ENCODE assay signal across 1 cellular context in the genomic region with DNA sequence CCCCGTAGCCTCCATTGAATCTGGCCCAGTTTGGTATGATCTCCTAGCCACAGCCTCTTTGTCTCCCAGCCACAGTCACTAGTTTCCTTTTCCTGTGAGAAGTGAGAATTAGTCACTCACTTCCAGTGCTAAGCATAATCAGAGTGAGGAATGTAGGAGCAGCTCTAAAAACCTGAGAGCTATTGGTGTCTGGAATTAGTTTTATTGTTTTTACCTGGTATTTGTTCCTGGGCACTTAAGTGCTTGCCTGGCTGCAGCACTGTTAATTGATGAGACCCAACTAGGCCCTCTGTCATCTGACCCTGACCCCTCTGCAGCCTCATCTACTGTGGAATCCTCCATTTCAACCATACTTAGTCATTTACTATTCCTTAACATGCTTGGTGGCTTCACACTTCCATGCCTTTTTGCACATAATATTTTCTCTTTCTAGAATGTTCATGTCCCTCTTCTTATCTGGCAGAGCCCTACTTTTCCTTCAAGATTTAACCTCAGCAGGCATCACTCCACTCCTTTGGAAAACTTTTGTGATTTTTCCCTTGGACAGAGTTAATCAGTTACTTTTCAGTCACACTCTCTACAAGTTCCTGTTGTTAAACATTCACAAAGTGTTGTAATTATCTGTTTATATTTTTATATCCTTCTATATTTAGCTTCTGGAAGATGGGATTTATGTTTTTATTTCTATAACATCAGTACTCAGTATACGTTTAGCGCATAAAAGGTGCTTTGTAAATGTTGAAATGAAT.
TF ChIP-seq lines count a peak whose summit lies in the region.

No MANE protein-coding gene starts in this region.

TF ChIP-seq in HCT116, 20 proteins besides CTCF, POLR2A, EP300 and RAD21 (continued from another document):
- TF ChIP-seq, protein P1, sequence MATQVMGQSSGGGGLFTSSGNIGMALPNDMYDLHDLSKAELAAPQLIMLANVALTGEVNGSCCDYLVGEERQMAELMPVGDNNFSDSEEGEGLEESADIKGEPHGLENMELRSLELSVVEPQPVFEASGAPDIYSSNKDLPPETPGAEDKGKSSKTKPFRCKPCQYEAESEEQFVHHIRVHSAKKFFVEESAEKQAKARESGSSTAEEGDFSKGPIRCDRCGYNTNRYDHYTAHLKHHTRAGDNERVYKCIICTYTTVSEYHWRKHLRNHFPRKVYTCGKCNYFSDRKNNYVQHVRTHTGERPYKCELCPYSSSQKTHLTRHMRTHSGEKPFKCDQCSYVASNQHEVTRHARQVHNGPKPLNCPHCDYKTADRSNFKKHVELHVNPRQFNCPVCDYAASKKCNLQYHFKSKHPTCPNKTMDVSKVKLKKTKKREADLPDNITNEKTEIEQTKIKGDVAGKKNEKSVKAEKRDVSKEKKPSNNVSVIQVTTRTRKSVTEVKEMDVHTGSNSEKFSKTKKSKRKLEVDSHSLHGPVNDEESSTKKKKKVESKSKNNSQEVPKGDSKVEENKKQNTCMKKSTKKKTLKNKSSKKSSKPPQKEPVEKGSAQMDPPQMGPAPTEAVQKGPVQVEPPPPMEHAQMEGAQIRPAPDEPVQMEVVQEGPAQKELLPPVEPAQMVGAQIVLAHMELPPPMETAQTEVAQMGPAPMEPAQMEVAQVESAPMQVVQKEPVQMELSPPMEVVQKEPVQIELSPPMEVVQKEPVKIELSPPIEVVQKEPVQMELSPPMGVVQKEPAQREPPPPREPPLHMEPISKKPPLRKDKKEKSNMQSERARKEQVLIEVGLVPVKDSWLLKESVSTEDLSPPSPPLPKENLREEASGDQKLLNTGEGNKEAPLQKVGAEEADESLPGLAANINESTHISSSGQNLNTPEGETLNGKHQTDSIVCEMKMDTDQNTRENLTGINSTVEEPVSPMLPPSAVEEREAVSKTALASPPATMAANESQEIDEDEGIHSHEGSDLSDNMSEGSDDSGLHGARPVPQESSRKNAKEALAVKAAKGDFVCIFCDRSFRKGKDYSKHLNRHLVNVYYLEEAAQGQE (IDR thresholded peaks at IDR 0.05; ENCODE audit: low read depth), result no peak
